Comparison of ENCODE assay signal across 36 cellular contexts in genomic region chr4:59024257-59024656, GRCh38.
"Had no signal": no experiment of that assay in that cellular context is flagged by ENCODE, and none has a peak within 500 bp of the region (broad histone marks: within the 10 kb centered on the region; RNA-seq: fewer than 3 reads in every experiment).

No MANE protein-coding gene starts in this region.

- H3K27me3 ChIP-seq: adrenal gland, body of pancreas, brain microvascular endothelial cell, breast epithelium had no signal

- H3K27me3 Mint-ChIP-seq: activated B cell treated with CpG ODN at 0.5 μM for 24 hours; activated CD4-positive, alpha-beta memory T cell treated with anti-CD3 and anti-CD28 coated beads for 36 hours; activated CD4-positive, alpha-beta T cell treated with anti-CD3 and anti-CD28 coated beads, Interleukin-2, amount 10 ng/mL, durations not matched to agents 24 days and 14 days; activated CD8-positive, alpha-beta T cell treated with anti-CD3 and anti-CD28 coated beads for 36 hours; activated naive CD8-positive, alpha-beta T cell treated with anti-CD3 and anti-CD28 coated beads for 36 hours; activated T-helper 17 cell treated with anti-CD3 and anti-CD28 coated beads, Interleukin-2, amount 50 U/mL, for 72 hours had no signal

- H3K36me3 ChIP-seq: adrenal gland, brain microvascular endothelial cell, breast epithelium had no signal

- H3K4me1 ChIP-seq: adrenal gland, body of pancreas, breast epithelium had no signal

- FAIRE-seq: astrocyte, TTC549 had no signal

- DNase-seq: activated B cell treated with CpG ODN at 0.5 μM for 24 hours; activated CD4-positive, alpha-beta memory T cell treated with anti-CD3 and anti-CD28 coated beads for 36 hours; activated CD4-positive, alpha-beta T cell treated with anti-CD3 and anti-CD28 coated beads for 4 hours; activated CD4-positive, alpha-beta T cell treated with anti-CD3 and anti-CD28 coated beads, Interleukin-2, amount 10 ng/mL, durations not matched to agents 24 days and 14 days; activated CD4-positive, alpha-beta T cell treated with anti-CD3 and anti-CD28 coated beads, Interleukin-2, amount 50 U/mL, for 1 hour; activated CD4-positive, alpha-beta T cell treated with anti-CD3 and anti-CD28 coated beads, Interleukin-2, amount 50 U/mL, for 4 hours; activated CD8-positive, alpha-beta memory T cell treated with anti-CD3 and anti-CD28 coated beads, Interleukin-2, amount 50 U/mL, for 4 hours; activated CD8-positive, alpha-beta T cell treated with anti-CD3 and anti-CD28 coated beads for 36 hours; activated effector memory CD4-positive, alpha-beta T cell treated with anti-CD3 and anti-CD28 coated beads, Interleukin-2, amount 50 U/mL, for 16 hours; activated gamma-delta T cell treated with Interleukin-2 at 50 U/mL for 16 hours; activated naive CD4-positive, alpha-beta T cell; activated naive CD4-positive, alpha-beta T cell treated with anti-CD3 and anti-CD28 coated beads for 36 hours; activated naive CD4-positive, alpha-beta T cell treated with anti-CD3 and anti-CD28 coated beads, Interleukin-2, amount 50 U/mL, for 16 hours; activated naive CD8-positive, alpha-beta T cell treated with anti-CD3 and anti-CD28 coated beads for 36 hours; activated T-cell treated with anti-CD3 and anti-CD28 coated beads for 4 hours; activated T-cell treated with anti-CD3 and anti-CD28 coated beads, Interleukin-2, amount 50 U/mL, for 1 hour; activated T-cell treated with anti-CD3 and anti-CD28 coated beads, Interleukin-2, amount 50 U/mL, for 4 hours; activated T-cell treated with anti-CD3 and anti-CD28 coated beads, Interleukin-2, amount 50 U/mL, for 72 hours; adrenal gland; amniotic stem cell; aorta; body of pancreas; brain microvascular endothelial cell; central memory CD4-positive, alpha-beta T cell; T-helper 1 cell; T-helper 2 cell; T-helper 9 cell had no signal

- H3K27ac ChIP-seq: adrenal gland, body of pancreas, brain microvascular endothelial cell, breast epithelium, VCaP had no signal

- ATAC-seq: activated CD8-positive, alpha-beta T cell treated with anti-CD3 and anti-CD28 coated beads for 36 hours; activated naive CD4-positive, alpha-beta T cell treated with anti-CD3 and anti-CD28 coated beads, Interleukin-2, amount 50 U/mL, for 72 hours; activated T-cell treated with anti-CD3 and anti-CD28 coated beads, Interleukin-2, amount 50 U/mL, for 4 hours; activated T-cell treated with anti-CD3 and anti-CD28 coated beads, Interleukin-2, amount 50 U/mL, for 72 hours; activated T-helper 17 cell treated with anti-CD3 and anti-CD28 coated beads, Interleukin-2, amount 50 U/mL, for 72 hours; body of pancreas had no signal

- H3K4me3 ChIP-seq: adrenal gland, body of pancreas, breast epithelium had no signal

- H3K9me3 ChIP-seq: adrenal gland, body of pancreas had no signal

- H3K4me1 Mint-ChIP-seq: activated B cell treated with CpG ODN at 0.5 μM for 24 hours; activated CD4-positive, alpha-beta T cell treated with anti-CD3 and anti-CD28 coated beads, Interleukin-2, amount 10 ng/mL, durations not matched to agents 24 days and 14 days; activated naive CD8-positive, alpha-beta T cell treated with anti-CD3 and anti-CD28 coated beads for 36 hours; activated T-helper 17 cell treated with anti-CD3 and anti-CD28 coated beads, Interleukin-2, amount 50 U/mL, for 72 hours had no signal

- H3K4me3 Mint-ChIP-seq: activated B cell treated with CpG ODN at 0.5 μM for 24 hours; activated CD4-positive, alpha-beta memory T cell treated with anti-CD3 and anti-CD28 coated beads for 36 hours; activated CD4-positive, alpha-beta T cell treated with anti-CD3 and anti-CD28 coated beads, Interleukin-2, amount 10 ng/mL, durations not matched to agents 24 days and 14 days; activated CD8-positive, alpha-beta T cell treated with anti-CD3 and anti-CD28 coated beads for 36 hours; activated naive CD4-positive, alpha-beta T cell treated with anti-CD3 and anti-CD28 coated beads for 36 hours; activated naive CD8-positive, alpha-beta T cell treated with anti-CD3 and anti-CD28 coated beads for 36 hours; activated T-cell treated with anti-CD3 and anti-CD28 coated beads, Interleukin-2, amount 50 U/mL, for 4 hours; activated T-cell treated with anti-CD3 and anti-CD28 coated beads, Interleukin-2, amount 50 U/mL, for 72 hours; activated T-helper 1 cell treated with anti-CD3 and anti-CD28 coated beads, Interleukin-12 subunit alpha, Interleukin-12 subunit beta, Interleukin-2, Interleukin-4 antibody, amounts not matched to agents 30 ng/mL and 10 ng/mL and 1 ng/mL, durations not matched to agents 14 hours and 24 hours and 36 hours; activated T-helper 17 cell treated with anti-CD3 and anti-CD28 coated beads, Interleukin-2, amount 50 U/mL, for 72 hours; T-helper 1 cell treated with Interleukin-12 subunit alpha and Interleukin-12 subunit beta and Interleukin-4 antibody, amounts not matched to agents 30 μg/mL and 1 μg/mL, for 36 hours; T-helper 2 cell treated with Interferon-gamma antibody and Interleukin-4, amounts not matched to agents 5 μg/mL and 100 μg/mL, for 36 hours had no signal

- H3K36me3 Mint-ChIP-seq: activated CD4-positive, alpha-beta memory T cell treated with anti-CD3 and anti-CD28 coated beads for 36 hours; activated naive CD4-positive, alpha-beta T cell treated with anti-CD3 and anti-CD28 coated beads, Interleukin-2, amount 50 U/mL, for 72 hours; activated naive CD8-positive, alpha-beta T cell treated with anti-CD3 and anti-CD28 coated beads for 36 hours had no signal

- H3K27ac Mint-ChIP-seq: activated B cell treated with CpG ODN at 0.5 μM for 24 hours; activated CD4-positive, alpha-beta memory T cell treated with anti-CD3 and anti-CD28 coated beads for 36 hours; activated CD4-positive, alpha-beta T cell treated with anti-CD3 and anti-CD28 coated beads, Interleukin-2, amount 10 ng/mL, durations not matched to agents 24 days and 14 days; activated CD8-positive, alpha-beta T cell treated with anti-CD3 and anti-CD28 coated beads for 36 hours; activated naive CD4-positive, alpha-beta T cell treated with anti-CD3 and anti-CD28 coated beads for 36 hours; activated naive CD4-positive, alpha-beta T cell treated with anti-CD3 and anti-CD28 coated beads, Interleukin-2, amount 50 U/mL, for 72 hours; activated naive CD8-positive, alpha-beta T cell treated with anti-CD3 and anti-CD28 coated beads for 36 hours; activated T-cell treated with anti-CD3 and anti-CD28 coated beads, Interleukin-2, amount 50 U/mL, for 72 hours; activated T-helper 1 cell treated with anti-CD3 and anti-CD28 coated beads, Interleukin-12 subunit alpha, Interleukin-12 subunit beta, Interleukin-2, Interleukin-4 antibody, amounts not matched to agents 30 ng/mL and 10 ng/mL and 1 ng/mL, durations not matched to agents 14 hours and 24 hours and 36 hours; activated T-helper 17 cell treated with anti-CD3 and anti-CD28 coated beads, Interleukin-2, amount 50 U/mL, for 72 hours; T-helper 1 cell treated with Interleukin-12 subunit alpha and Interleukin-12 subunit beta and Interleukin-4 antibody, amounts not matched to agents 30 μg/mL and 1 μg/mL, for 36 hours; T-helper 2 cell treated with Interferon-gamma antibody and Interleukin-4, amounts not matched to agents 5 μg/mL and 100 μg/mL, for 36 hours had no signal
